Comparison of ENCODE assay signal across 8 cellular contexts in the genomic region with DNA sequence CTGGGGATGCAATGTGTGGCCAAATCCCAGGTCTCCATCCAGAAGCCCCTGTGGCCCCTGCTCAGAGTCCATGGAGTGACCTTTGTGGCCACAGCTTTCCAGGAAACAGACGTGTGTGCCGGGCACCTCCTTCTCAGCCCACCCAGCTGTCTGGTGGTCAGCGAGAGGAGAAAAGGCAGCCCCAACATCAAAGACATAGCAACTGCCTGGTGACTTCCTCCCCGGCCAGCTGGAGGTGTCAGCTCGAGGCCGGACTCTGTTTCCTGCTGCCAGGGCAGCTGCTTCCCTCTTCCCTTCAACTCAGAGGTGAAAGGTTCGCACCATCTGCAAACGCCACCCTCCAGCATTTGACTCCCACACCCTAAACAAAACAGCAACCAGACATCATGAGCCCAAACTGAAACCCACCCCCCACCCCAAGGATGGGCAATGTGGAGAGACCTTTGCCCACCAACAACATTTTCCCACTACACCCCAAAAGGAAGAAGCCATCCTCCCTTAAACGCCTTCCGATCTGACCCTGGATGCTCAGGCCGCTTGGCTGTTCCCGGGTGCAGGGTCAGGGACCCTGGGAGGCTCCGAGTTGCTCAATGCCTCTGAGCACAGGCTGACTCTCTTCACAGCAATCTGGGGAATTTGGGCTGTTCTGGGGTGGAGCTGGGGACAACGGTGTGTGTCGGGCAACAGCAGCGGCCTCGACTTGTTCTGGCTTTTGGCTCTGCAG.
DNase-seq lines count a peak whose midpoint lies in the region; ATAC-seq, FAIRE-seq and TF ChIP-seq lines count a peak whose summit lies in the region.

No MANE protein-coding gene starts in this region.

- H3K79me2 ChIP-seq in HepG2 (ENCODE audit: insufficient read depth, low read length), result no peaks in the 10 kb centered on the region

- POLR2A ChIA-PET in HepG2 (lab: Yijun Ruan, JAX), result interaction anchor here (0.6 to 1.6 kb wide), 4 partner anchors 9 to 208 kb away, joined by 3 to 7 read pairs (median 4); no protein-coding TSS in a partner anchor

- no peaks in the 10 kb centered on the region for H3K9me3 ChIP-seq in HepG2 (ENCODE audit: low read length)

- DNase-seq in NOMO-1 (lab: John Stamatoyannopoulos, UW; ENCODE audit: unreplicated experiment in 2 of 2) (peak; percentile 31 to 38), NOMO-1 treated with dmso at 0.1 percent for 144 hours (lab: John Stamatoyannopoulos, UW; ENCODE audit: unreplicated experiment) (no peak), bronchial epithelial cell (ENCODE audit: low read depth) (peak; percentile 82), HepG2 (ENCODE audit: low spot score) (peak; percentile 64), ureter (ENCODE audit: low spot score) (peak; percentile 76), SHP77 treated with DMSO at 0.1 percent for 48 hours (lab: John Stamatoyannopoulos, UW) (no peak)

- no TSS peak for BruUV-seq in HepG2 (replicated peaks; lab: Mats Ljungman, UMichigan)

- 0 out of 4 replicates have a peak, but pooled peaks of 1 of the 2 experiments have one; percentile 26 for TF ChIP-seq POLR2A in HepG2 (IDR thresholded peaks at IDR 0.05; ENCODE audit: insufficient read depth in 1 of 2, low read depth in 2 of 2, low read length in 2 of 2)

- no peak for TF ChIP-seq CTCF in bronchial epithelial cell (IDR thresholded peaks at IDR 0.05; ENCODE audit: insufficient read depth, low read length, severe bottlenecking)
- TF ChIP-seq CTCF in HepG2 (CRISPR knock-in tag; IDR thresholded peaks at IDR 0.05), result 0 out of 2 replicates have a peak, but pooled peaks have one; percentile 9

- peak overlapping the region; percentile 70 for H3K4me2 ChIP-seq in HepG2 (ENCODE audit: low read depth, low read length)

- CTCF ChIA-PET in HepG2 (lab: Yijun Ruan, JAX; ENCODE audit: low intra/inter-chr PET ratio, low total read pairs), result no interaction called here

- in situ Hi-C loops in HepG2 (cut with HindIII; ENCODE audit: extremely low pct_ligation_motif_present, low pct_unique_long_range_greater_than_20kb), result no loop called here

- TF ChIP-seq EP300 in HepG2 (IDR thresholded peaks at IDR 0.05; ENCODE audit: low read depth in 2 of 2, low read length in 2 of 2), result peak in 1 of 2 experiments; percentile 76; a peak in 2 of 4 replicates
- TF ChIP-seq EP300 in HepG2 (CRISPR knock-in tag; IDR thresholded peaks at IDR 0.05; ENCODE audit: borderline replicate concordance), result peak; percentile 55; the same call in 1 of the 2 replicates

- TF ChIP-seq RAD21 in HepG2 (CRISPR knock-in tag; IDR thresholded peaks at IDR 0.05), result no peak

- FAIRE-seq in bronchial epithelial cell (lab: Jason Lieb, UNC) (no peak), HepG2 (lab: Jason Lieb, UNC) (no peak)

- no peak overlapping the region for H2AFZ ChIP-seq in HepG2 (ENCODE audit: low read length)

- H3K9ac ChIP-seq in HepG2 (ENCODE audit: insufficient read depth, low read depth, low read length), result peak overlapping the region; percentile 32

- intact Hi-C loops in HepG2 (cut with micrococcal nuclease; ENCODE audit: unreplicated experiment), result loop anchor here (2.0 kb wide), 1 partner anchor 54 kb away; no protein-coding TSS in a partner anchor

- 2% methylated on average over 8 of the region's 17 CpGs for WGBS in HepG2 (ENCODE audit: low lambda C conversion rate)

- ATAC-seq in HepG2, result peak; percentile 88
- no peak for ATAC-seq in GM21737 (IDR thresholded peaks at IDR 0.05; ENCODE audit: unreplicated experiment)
- no peak for ATAC-seq in HG02642 (IDR thresholded peaks at IDR 0.05; ENCODE audit: poor library complexity, unreplicated experiment)

- no peak overlapping the region for H3K4me3 ChIP-seq in bronchial epithelial cell (ENCODE audit: low read depth, low read length)
- peak overlapping the region in 1 of 3 experiments; percentile 52; a peak in 1 of 6 replicates for H3K4me3 ChIP-seq in HepG2 (replicated peaks in 1 of 3; ENCODE audit: insufficient read depth in 1 of 3, low read depth in 2 of 3, low read length in 3 of 3)

- no peaks in the 10 kb centered on the region for H3K27me3 ChIP-seq in bronchial epithelial cell (ENCODE audit: control insufficient read depth, insufficient read depth, low read length)
- H3K27me3 ChIP-seq in HepG2 (ENCODE audit: control insufficient read depth in 1 of 2, insufficient read depth in 2 of 2, low read length in 2 of 2), result no peaks in the 10 kb centered on the region

- no peaks in the 10 kb centered on the region for H3K36me3 ChIP-seq in bronchial epithelial cell (ENCODE audit: control insufficient read depth, insufficient read depth, low read length)
- H3K36me3 ChIP-seq in HepG2 (replicated peaks in 1 of 2; ENCODE audit: control insufficient read depth in 1 of 2, insufficient read depth in 2 of 2, low read length in 2 of 2), result no peaks in the 10 kb centered on the region

- peaks cover 60% of the 10 kb centered on the region for H3K4me1 ChIP-seq in HepG2 (ENCODE audit: insufficient read depth, low read length)

- H3K27ac ChIP-seq in HepG2 (ENCODE audit: extremely low read length, insufficient read depth, low read length), result peak overlapping the region; percentile 56

- no peaks in the 10 kb centered on the region for H4K20me1 ChIP-seq in HepG2 (ENCODE audit: insufficient read depth, low read length)

TF ChIP-seq in HepG2, 621 proteins besides CTCF, POLR2A, EP300 and RAD21 (continues in another document):
- no peak for TF ChIP-seq BRD4 (CRISPR knock-in tag; IDR thresholded peaks at IDR 0.05)
- no peak for TF ChIP-seq RORA (CRISPR knock-in tag; IDR thresholded peaks at IDR 0.05)
- TF ChIP-seq ZHX2 (IDR thresholded peaks at IDR 0.05; ENCODE audit: low read depth), result no peak; the same call in 1 of the 2 replicates
- no peak for TF ChIP-seq ZHX2 (CRISPR knock-in tag; IDR thresholded peaks at IDR 0.05; ENCODE audit: borderline replicate concordance)
- TF ChIP-seq REPIN1 (CRISPR knock-in tag; IDR thresholded peaks at IDR 0.05; ENCODE audit: borderline replicate concordance, low read depth), result no peak
- peak; percentile 73 for TF ChIP-seq ESRRA (CRISPR knock-in tag; IDR thresholded peaks at IDR 0.05; ENCODE audit: low read depth)
- TF ChIP-seq, protein P1, sequence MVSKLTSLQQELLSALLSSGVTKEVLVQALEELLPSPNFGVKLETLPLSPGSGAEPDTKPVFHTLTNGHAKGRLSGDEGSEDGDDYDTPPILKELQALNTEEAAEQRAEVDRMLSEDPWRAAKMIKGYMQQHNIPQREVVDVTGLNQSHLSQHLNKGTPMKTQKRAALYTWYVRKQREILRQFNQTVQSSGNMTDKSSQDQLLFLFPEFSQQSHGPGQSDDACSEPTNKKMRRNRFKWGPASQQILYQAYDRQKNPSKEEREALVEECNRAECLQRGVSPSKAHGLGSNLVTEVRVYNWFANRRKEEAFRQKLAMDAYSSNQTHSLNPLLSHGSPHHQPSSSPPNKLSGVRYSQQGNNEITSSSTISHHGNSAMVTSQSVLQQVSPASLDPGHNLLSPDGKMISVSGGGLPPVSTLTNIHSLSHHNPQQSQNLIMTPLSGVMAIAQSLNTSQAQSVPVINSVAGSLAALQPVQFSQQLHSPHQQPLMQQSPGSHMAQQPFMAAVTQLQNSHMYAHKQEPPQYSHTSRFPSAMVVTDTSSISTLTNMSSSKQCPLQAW (CRISPR knock-in tag; IDR thresholded peaks at IDR 0.05), result peak; percentile 62
- no peak for TF ChIP-seq YEATS4 (CRISPR knock-in tag; IDR thresholded peaks at IDR 0.05; ENCODE audit: borderline replicate concordance)
- peak; percentile 80 for TF ChIP-seq ZNF292 (CRISPR knock-in tag; IDR thresholded peaks at IDR 0.05; ENCODE audit: borderline replicate concordance, low read depth)

Comparison
In these comparisons a context has a peak if more than half of its experiments do, and no peak if none do; other contexts are left out.
1. DNase-seq: peak in NOMO-1 (2 of 2), bronchial epithelial cell (single experiment), HepG2 (single experiment) and ureter (single experiment); none in NOMO-1 treated with dmso at 0.1 percent for 144 hours (single experiment) and SHP77 treated with DMSO at 0.1 percent for 48 hours (single experiment).